In genomic region chr14:51014086-51014485, GRCh38 we compare ENCODE assay signal across 1 cellular context.
TF ChIP-seq lines count a peak whose summit lies in the region.

No MANE protein-coding gene starts in this region.

TF ChIP-seq in HEK293, 187 proteins besides CTCF, POLR2A, EP300 and RAD21 (continued from another document):
- TF ChIP-seq ZNF362 (tag by site-specific recombination; IDR thresholded peaks at IDR 0.05) (no peak), PRDM6 (tag by site-specific recombination; IDR thresholded peaks at IDR 0.05) (peak; percentile 49), OSR2 (tag by site-specific recombination; IDR thresholded peaks at IDR 0.05) (peak; percentile 50; the same call in 1 of the 2 replicates), ZNF645 (tag by site-specific recombination; IDR thresholded peaks at IDR 0.05) (no peak), ZXDB (tag by site-specific recombination; IDR thresholded peaks at IDR 0.05) (peak; percentile 65; the same call in 1 of the 2 replicates), ZNF692 (tag by site-specific recombination; IDR thresholded peaks at IDR 0.05) (peak; percentile 33; the same call in 1 of the 2 replicates), ZNF704 (tag by site-specific recombination; IDR thresholded peaks at IDR 0.05) (no peak), PRDM4 (tag by site-specific recombination; IDR thresholded peaks at IDR 0.05) (peak; percentile 67), FEZF1 (tag by site-specific recombination; IDR thresholded peaks at IDR 0.05) (peak; percentile 38), ZBTB49 (tag by site-specific recombination; IDR thresholded peaks at IDR 0.05; ENCODE audit: low read depth) (no peak), ZNF202 (tag by site-specific recombination; IDR thresholded peaks at IDR 0.05; ENCODE audit: borderline replicate concordance) (no peak), ZSCAN30 (tag by site-specific recombination; IDR thresholded peaks at IDR 0.05) (peak; percentile 84), ZNF639 (tag by site-specific recombination; IDR thresholded peaks at IDR 0.05) (no peak), ATF2 (tag by site-specific recombination; IDR thresholded peaks at IDR 0.05; ENCODE audit: low read depth) (peak; percentile 15; the same call in 1 of the 2 replicates), ZNF621 (tag by site-specific recombination; IDR thresholded peaks at IDR 0.05) (no peak), ZNF148 (tag by site-specific recombination; IDR thresholded peaks at IDR 0.05; ENCODE audit: borderline replicate concordance) (no peak), HOXA7 (CRISPR knock-in tag; IDR thresholded peaks at IDR 0.05; ENCODE audit: borderline replicate concordance) (no peak), GLI4 (tag by site-specific recombination; IDR thresholded peaks at IDR 0.05) (no peak), ZEB2 (tag by site-specific recombination; IDR thresholded peaks at IDR 0.05) (peak; percentile 28; the same call in 1 of the 2 replicates), KLF16 (tag by site-specific recombination; IDR thresholded peaks at IDR 0.05) (0 out of 2 replicates have a peak, but pooled peaks have one; percentile 23)
